Comparison of ENCODE assay signal across 1 cellular context in genomic region chr12:98503593-98504367, GRCh38.
TF ChIP-seq lines count a peak whose summit lies in the region.

No MANE protein-coding gene starts in this region.

TF ChIP-seq in HepG2, 621 proteins besides CTCF, POLR2A, EP300 and RAD21 (continued from another document and continues in another):
- TF ChIP-seq ZBTB40 (IDR thresholded peaks at IDR 0.05) (no peak), ZBTB40 (CRISPR knock-in tag; IDR thresholded peaks at IDR 0.05) (peak; percentile 62), HNRNPH1 (optimal IDR thresholded peaks at IDR 0.05; ENCODE audit: low read depth, low read length) (no peak), ETS1 (CRISPR knock-in tag; IDR thresholded peaks at IDR 0.05) (no peak), IKZF1 (IDR thresholded peaks at IDR 0.05) (no peak), CEBPB (IDR thresholded peaks at IDR 0.05; ENCODE audit: borderline replicate concordance, low read depth, low read length) (peak; percentile 64; the same call in 1 of the 2 replicates), RARG (CRISPR knock-in tag; IDR thresholded peaks at IDR 0.05; ENCODE audit: low read depth) (no peak), MTF1 (CRISPR knock-in tag; IDR thresholded peaks at IDR 0.05) (no peak), PLSCR1 (CRISPR knock-in tag; IDR thresholded peaks at IDR 0.05; ENCODE audit: borderline replicate concordance) (no peak), MAFK (conservative IDR thresholded peaks at IDR 0.05 in 1 of 2, IDR thresholded peaks at IDR 0.05 in 1 of 2; ENCODE audit: low read length in 2 of 2) (no peak), AFF4 (CRISPR knock-in tag; IDR thresholded peaks at IDR 0.05) (no peak), USF2 (IDR thresholded peaks at IDR 0.05; ENCODE audit: low read depth, low read length) (no peak), USF2 (CRISPR knock-in tag; IDR thresholded peaks at IDR 0.05; ENCODE audit: borderline replicate concordance) (peak; percentile 32; the same call in 1 of the 2 replicates), THRA (CRISPR knock-in tag; IDR thresholded peaks at IDR 0.05; ENCODE audit: borderline replicate concordance) (no peak; the same call in 1 of the 2 replicates), DNMT1 (CRISPR knock-in tag; IDR thresholded peaks at IDR 0.05) (0 out of 2 replicates have a peak, but pooled peaks have one; percentile 43), ZNF264 (CRISPR knock-in tag; IDR thresholded peaks at IDR 0.05) (peak; percentile 8), TEF (CRISPR knock-in tag; IDR thresholded peaks at IDR 0.05) (0 out of 2 replicates have a peak, but pooled peaks have one; percentile 17), CBX5 (CRISPR knock-in tag; IDR thresholded peaks at IDR 0.05; ENCODE audit: borderline replicate concordance) (no peak), NFRKB (IDR thresholded peaks at IDR 0.05) (peak; percentile 32; the same call in 1 of the 2 replicates), PHF8 (CRISPR knock-in tag; IDR thresholded peaks at IDR 0.05) (peak; percentile 76; the same call in 1 of the 2 replicates), ZNF136 (CRISPR knock-in tag; IDR thresholded peaks at IDR 0.05; ENCODE audit: low read depth) (0 out of 2 replicates have a peak, but pooled peaks have one; percentile 61), ZNF704 (CRISPR knock-in tag; IDR thresholded peaks at IDR 0.05; ENCODE audit: borderline replicate concordance) (no peak), HMGA1 (CRISPR knock-in tag; conservative IDR thresholded peaks at IDR 0.05) (no peak), ATF7-NPFF (CRISPR knock-in tag; IDR thresholded peaks at IDR 0.05; ENCODE audit: low read depth) (peak; percentile 10; the same call in 1 of the 2 replicates), RBM39 (IDR thresholded peaks at IDR 0.05; ENCODE audit: low read depth, low read length, poor library complexity, severe bottlenecking) (peak; percentile 66), SAP130 (CRISPR knock-in tag; IDR thresholded peaks at IDR 0.05; ENCODE audit: low read depth) (peak; percentile 73), ZNF335 (CRISPR knock-in tag; IDR thresholded peaks at IDR 0.05) (peak; percentile 50; the same call in 1 of the 2 replicates), FOXA3 (CRISPR knock-in tag; IDR thresholded peaks at IDR 0.05) (peak; percentile 23), ZSCAN30 (CRISPR knock-in tag; IDR thresholded peaks at IDR 0.05) (no peak), KAT2B (IDR thresholded peaks at IDR 0.05; ENCODE audit: borderline replicate concordance, low read depth, low read length) (no peak), NR2C2 (CRISPR knock-in tag; IDR thresholded peaks at IDR 0.05; ENCODE audit: borderline replicate concordance) (peak; percentile 86), SYNCRIP (IDR thresholded peaks at IDR 0.05; ENCODE audit: insufficient read depth, low read depth, low read length) (no peak), GABPB1 (CRISPR knock-in tag; IDR thresholded peaks at IDR 0.05) (peak; percentile 71), TFAP4 (IDR thresholded peaks at IDR 0.05; ENCODE audit: borderline replicate concordance, low read depth) (0 out of 2 replicates have a peak, but pooled peaks have one; percentile 6)
